Comparison of ENCODE assay signal across 7 cellular contexts in the genomic region with DNA sequence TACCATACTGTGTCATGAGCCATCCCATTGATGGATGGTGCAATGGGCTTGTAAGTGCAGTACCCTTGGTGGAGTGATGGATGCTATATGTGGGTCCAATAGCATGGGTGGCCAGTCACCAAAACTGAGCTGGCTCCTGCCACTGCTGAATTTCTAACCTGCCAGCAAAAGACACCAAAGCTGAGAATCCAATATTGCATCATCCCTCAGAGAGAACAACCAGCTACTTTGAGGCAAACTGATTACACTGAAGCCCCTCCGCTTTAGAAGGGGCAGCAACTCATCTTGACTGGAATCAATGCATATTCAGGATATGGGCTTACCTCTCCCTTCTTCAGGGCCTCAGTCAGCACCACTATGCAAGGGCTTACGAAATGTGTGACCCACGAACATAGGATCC.
"Had no signal": no experiment of that assay in that cellular context is flagged by ENCODE, and none has a peak within 500 bp of the region (broad histone marks: within the 10 kb centered on the region; RNA-seq: fewer than 3 reads in every experiment).

No MANE protein-coding gene starts in this region.

- H3K4me2 ChIP-seq: GM23338 had no signal

- DNase-seq: H9, HCEC 1CT, KBM-7 had no signal

- FAIRE-seq: H1, H54, HTR-8/SVneo had no signal

- H3K9me3 Mint-ChIP-seq: GM23338 had no signal

- H2AFZ ChIP-seq: GM23338 had no signal

- H3K4me3 Mint-ChIP-seq: GM23338, H9 had no signal

- H3K4me3 ChIP-seq: GM23338 had no signal

- H3K27ac Mint-ChIP-seq: GM23338, H9 had no signal

- ATAC-seq: GM23338 had no signal
